In the genomic region with DNA sequence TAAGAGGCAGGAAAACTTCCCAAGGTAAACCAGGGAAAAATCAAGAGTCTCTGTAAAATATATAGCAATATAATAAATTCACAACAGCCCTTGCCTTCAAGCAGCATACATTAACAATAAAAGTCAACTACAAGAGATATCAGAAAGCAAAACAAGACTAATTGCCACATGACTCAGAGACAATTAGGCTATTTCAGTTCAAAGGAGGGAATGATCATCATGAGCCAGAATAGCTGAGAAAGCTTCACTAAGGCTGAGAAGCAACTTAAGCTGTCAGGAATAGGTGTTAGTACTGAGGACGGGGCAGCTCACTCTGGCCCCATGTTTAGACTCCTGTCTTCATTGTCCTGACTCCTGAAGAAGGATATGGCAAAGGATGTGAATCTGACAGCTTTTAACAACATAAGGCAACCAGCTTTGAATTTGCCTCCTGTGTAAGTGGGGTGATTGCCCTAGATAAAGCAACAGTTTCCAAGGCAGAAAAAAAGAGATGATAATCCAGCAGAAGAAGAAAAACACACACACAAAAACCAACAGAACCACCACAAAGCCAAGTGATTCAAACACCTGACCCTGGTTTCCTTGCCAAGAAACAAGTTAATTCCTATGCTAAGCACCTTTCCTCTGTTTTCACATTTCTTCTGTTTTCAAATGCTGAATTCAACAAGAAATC, we compare ENCODE assay signal across 9 cellular contexts.
DNase-seq lines count a peak whose midpoint lies in the region; FAIRE-seq and TF ChIP-seq lines count a peak whose summit lies in the region.
"Had no signal": no experiment of that assay in that cellular context is flagged by ENCODE, and none has a peak within 500 bp of the region (broad histone marks: within the 10 kb centered on the region; RNA-seq: fewer than 3 reads in every experiment).

No MANE protein-coding gene starts in this region.

- H3K18ac ChIP-seq in H1 (ENCODE audit: extremely low read depth, low read length) (no peak overlapping the region), neuronal stem cell (ENCODE audit: low read length) (no peak overlapping the region)

- H3K79me2 ChIP-seq in OCI-LY1 (ENCODE audit: insufficient read depth, low read length): peaks cover 82% of the 10 kb centered on the region
- H3K79me2 ChIP-seq in H1 (ENCODE audit: control insufficient read depth in 1 of 2, insufficient read depth in 2 of 2, low read length in 2 of 2): peaks cover 0 to 50% of the 10 kb centered on the region in 2 experiments; a peak in 3 of 4 replicates

- no peaks in the 10 kb centered on the region for H3F3A ChIP-seq in OCI-LY1 (ENCODE audit: insufficient read depth, low read length)

- H2AK5ac ChIP-seq in H1 (ENCODE audit: low read depth, low read length) (no peak overlapping the region), neuronal stem cell (ENCODE audit: low read depth, low read length) (no peak overlapping the region)

- peak overlapping the region; percentile 18 for H3K4me3 ChIP-seq in OCI-LY1 (ENCODE audit: low read depth, low read length, poor library complexity, severe bottlenecking)
- H3K4me3 ChIP-seq in H1 (ENCODE audit: extremely low read depth in 1 of 4, insufficient read depth in 2 of 4, low read depth in 3 of 4, low read length in 4 of 4): no peak overlapping the region
- H3K4me3 ChIP-seq in prostate gland: no peak overlapping the region
- no peak overlapping the region for H3K4me3 ChIP-seq in neuronal stem cell (ENCODE audit: low read length in 2 of 2)

- H2BK15ac ChIP-seq in H1 (ENCODE audit: low read length) (no peak overlapping the region), neuronal stem cell (ENCODE audit: low read length) (no peak overlapping the region)

- H3K36me3 Mint-ChIP-seq in nephron progenitor cell (ENCODE audit: low read depth): no peaks in the 10 kb centered on the region

- H3K9ac ChIP-seq in OCI-LY1 (ENCODE audit: low read length) (peak overlapping the region; percentile 14; the same call in 1 of the 2 replicates), H1 (replicated peaks in 1 of 4; ENCODE audit: extremely low read depth in 1 of 4, low read depth in 3 of 4, low read length in 3 of 4) (no peak overlapping the region), neuronal stem cell (ENCODE audit: low read depth, low read length, poor library complexity) (no peak overlapping the region)

- H3K9me3 ChIP-seq in OCI-LY1 (ENCODE audit: low read length) (no peaks in the 10 kb centered on the region), H1 (ENCODE audit: insufficient read depth in 2 of 2, low read depth in 1 of 2, low read length in 1 of 2) (no peaks in the 10 kb centered on the region), prostate gland (no peaks in the 10 kb centered on the region), neuronal stem cell (replicated peaks in 1 of 2; ENCODE audit: control insufficient read depth in 2 of 2, insufficient read depth in 1 of 2, low read depth in 1 of 2, low read length in 2 of 2) (no peaks in the 10 kb centered on the region)

- H4K8ac ChIP-seq in H1 (ENCODE audit: extremely low read depth, insufficient read depth, low read length) (no peak overlapping the region), neuronal stem cell (ENCODE audit: low read depth, low read length) (no peak overlapping the region)

- peaks cover 23% of the 10 kb centered on the region for H3K4me1 Mint-ChIP-seq in nephron progenitor cell

- H4K91ac ChIP-seq in H1 (replicated peaks; ENCODE audit: insufficient read length, low read length) (no peak overlapping the region), neuronal stem cell (ENCODE audit: low read depth, low read length, poor library complexity) (no peak overlapping the region)

- H2AFZ ChIP-seq in OCI-LY1 (ENCODE audit: low read length) (no peak overlapping the region), H1 (ENCODE audit: low read length) (no peak overlapping the region), neuronal stem cell (ENCODE audit: low read length) (no peak overlapping the region)

- H2BK12ac ChIP-seq in H1 (ENCODE audit: low read depth, low read length) (no peak overlapping the region), neuronal stem cell (ENCODE audit: low read length) (no peak overlapping the region)

- FAIRE-seq in GM12891 (lab: Jason Lieb, UNC): peak; percentile 26
- FAIRE-seq in H1 (lab: Jason Lieb, UNC): peak; percentile 45

- H3K4me1 ChIP-seq in OCI-LY1 (ENCODE audit: insufficient read depth, low read length, severe bottlenecking) (peaks cover 60% of the 10 kb centered on the region), H1 (replicated peaks in 1 of 4; ENCODE audit: control insufficient read depth in 3 of 4, insufficient read depth in 4 of 4, low read length in 3 of 4) (peaks cover 0 to 10% (median 4%) of the 10 kb centered on the region in 4 experiments; a peak in 3 of 7 replicates), prostate gland (replicated peaks) (no peaks in the 10 kb centered on the region), neuronal stem cell (ENCODE audit: control insufficient read depth in 2 of 2, insufficient read depth in 1 of 2, low read depth in 1 of 2, low read length in 2 of 2) (peaks cover 3% of the 10 kb centered on the region in 2 donors)

- H4K20me1 ChIP-seq in OCI-LY1 (ENCODE audit: insufficient read depth, low read length): no peaks in the 10 kb centered on the region
- H4K20me1 ChIP-seq in H1 (replicated peaks in 1 of 2; ENCODE audit: control insufficient read depth in 1 of 2, insufficient read depth in 2 of 2, low read length in 2 of 2): peaks cover 0 to 2% of the 10 kb centered on the region in 2 experiments

- 88% methylated on average over 1 of the region's 1 CpG; no CpG with 5 or more reads in 1 of the 2 experiments for WGBS in H1 (ENCODE audit: extremely low coverage in 1 of 2, insufficient coverage in 1 of 2, insufficient read length in 1 of 2, insufficient replicate concordance in 2 of 2, low coverage in 1 of 2, low lambda C conversion rate in 2 of 2, missing lambda C conversion rate in 1 of 2), 2 experiments
- WGBS in prostate gland: 86% methylated on average over 1 of the region's 1 CpG
- WGBS in neuronal stem cell (ENCODE audit: extremely low coverage in 2 of 2, insufficient read length in 2 of 2, insufficient replicate concordance in 1 of 2), 2 donors: no CpG with 5 or more reads among the region's 1 CpG

- no peak overlapping the region for H2BK5ac ChIP-seq in H1 (ENCODE audit: low read depth, low read length)
- no peak overlapping the region for H2BK5ac ChIP-seq in neuronal stem cell (ENCODE audit: low read length)

- H3K56ac ChIP-seq in H1 (replicated peaks; ENCODE audit: insufficient read length, low read depth, low read length): no peak overlapping the region

- no peaks in the 10 kb centered on the region for H3K27me3 Mint-ChIP-seq in nephron progenitor cell (ENCODE audit: low read depth, poor library complexity)

- DNase-seq in GM12891 (ENCODE audit: insufficient read length, low spot score) (no peak), H1 (ENCODE audit: low read depth in 1 of 2, low spot score in 2 of 2) (no peak), nephron progenitor cell (no peak), prostate gland (ENCODE audit: low spot score) (no peak), DMS79 (lab: John Stamatoyannopoulos, UW) (no peak), occipital lobe (lab: John Stamatoyannopoulos, UW) (no peak), neuronal stem cell (ENCODE audit: low spot score) (no peak)
- DNase-seq: cortex of kidney had no signal

- H3K4me3 Mint-ChIP-seq in nephron progenitor cell: no peak overlapping the region

- H3K27me3 ChIP-seq in OCI-LY1 (ENCODE audit: insufficient read depth, low read length): no peaks in the 10 kb centered on the region
- no peaks in the 10 kb centered on the region for H3K27me3 ChIP-seq in H1 (replicated peaks in 1 of 4; ENCODE audit: control insufficient read depth in 3 of 4, extremely low read depth in 1 of 4, insufficient read depth in 3 of 4, low read length in 3 of 4)
- no peaks in the 10 kb centered on the region for H3K27me3 ChIP-seq in prostate gland (replicated peaks; ENCODE audit: insufficient read depth)
- H3K27me3 ChIP-seq in neuronal stem cell (ENCODE audit: control insufficient read depth in 3 of 3, insufficient read depth in 3 of 3, low read depth in 1 of 3, low read length in 3 of 3): no peaks in the 10 kb centered on the region

- no peak for TF ChIP-seq CTCF in OCI-LY1 (IDR thresholded peaks at IDR 0.05; ENCODE audit: low read length)
- TF ChIP-seq CTCF in H1 (IDR thresholded peaks at IDR 0.05; ENCODE audit: control extremely low read depth in 1 of 3, insufficient read depth in 1 of 3, low read depth in 1 of 3, low read length in 3 of 3): no peak
- TF ChIP-seq CTCF in nephron progenitor cell (IDR thresholded peaks at IDR 0.05): no peak
- TF ChIP-seq CTCF in prostate gland (IDR thresholded peaks at IDR 0.05): no peak

- intact Hi-C loops in prostate gland (cut with DNase I): no loop called here

- no peaks in the 10 kb centered on the region for H3K36me3 ChIP-seq in OCI-LY1 (ENCODE audit: insufficient read depth, low read length)
- no peaks in the 10 kb centered on the region for H3K36me3 ChIP-seq in H1 (ENCODE audit: control insufficient read depth in 2 of 4, insufficient read depth in 4 of 4, low read length in 3 of 4)
- no peaks in the 10 kb centered on the region for H3K36me3 ChIP-seq in prostate gland
- H3K36me3 ChIP-seq in neuronal stem cell (replicated peaks in 1 of 2; ENCODE audit: control insufficient read depth in 2 of 2, insufficient read depth in 2 of 2, low read length in 2 of 2): no peaks in the 10 kb centered on the region

- H3K23me2 ChIP-seq in H1 (ENCODE audit: low read depth, low read length): no peaks in the 10 kb centered on the region

- TF ChIP-seq RAD21 in H1 (IDR thresholded peaks at IDR 0.05 in 1 of 2, conservative IDR thresholded peaks at IDR 0.05 in 1 of 2; ENCODE audit: low read depth in 2 of 2, low read length in 2 of 2): no peak

- CTCF ChIA-PET in H1 (lab: Charles Lee; ENCODE audit: partially characterized antibody): interaction anchor here (0.8 kb wide), 1 partner anchor 17 kb away, joined by 3 read pairs; no protein-coding TSS in a partner anchor

- H3K9me2 ChIP-seq in OCI-LY1 (ENCODE audit: low read depth, low read length): no peaks in the 10 kb centered on the region

- TF ChIP-seq POLR2A in GM12891 (IDR thresholded peaks at IDR 0.05; ENCODE audit: low read depth, low read length) (no peak), H1 (IDR thresholded peaks at IDR 0.05; ENCODE audit: control extremely low read depth in 1 of 2, low read depth in 2 of 2, low read length in 2 of 2) (no peak), prostate gland (IDR thresholded peaks at IDR 0.05) (no peak)

- H4K5ac ChIP-seq in H1 (ENCODE audit: insufficient read length, low read depth, low read length): no peak overlapping the region

- H3K4ac ChIP-seq in H1 (replicated peaks; ENCODE audit: insufficient read length, low read depth, low read length) (no peak overlapping the region), neuronal stem cell (ENCODE audit: low read length) (no peak overlapping the region)

- no peak overlapping the region for H3K14ac ChIP-seq in H1 (ENCODE audit: insufficient read length)
- no peak overlapping the region for H3K14ac ChIP-seq in neuronal stem cell (ENCODE audit: low read length)

- POLR2A ChIA-PET in H1 (lab: Charles Lee; ENCODE audit: partially characterized antibody): interaction anchor here (0.7 kb wide), 1 partner anchor 14 kb away, joined by 3 read pairs; no protein-coding TSS in a partner anchor

- H2BK120ac ChIP-seq in H1 (replicated peaks; ENCODE audit: low read depth, low read length) (no peak overlapping the region), neuronal stem cell (ENCODE audit: low read depth, low read length) (no peak overlapping the region)

- H3K79me1 ChIP-seq in H1 (ENCODE audit: low read depth, low read length) (no peaks in the 10 kb centered on the region), neuronal stem cell (ENCODE audit: low read depth, low read length) (no peaks in the 10 kb centered on the region)

- H3K27ac ChIP-seq in OCI-LY1 (ENCODE audit: low read depth, low read length, poor library complexity, severe bottlenecking) (peak overlapping the region; percentile 89), H1 (ENCODE audit: low read depth, low read length) (no peak overlapping the region), prostate gland (no peak overlapping the region), neuronal stem cell (replicated peaks; ENCODE audit: low read length) (no peak overlapping the region)

- no peak overlapping the region for H3K23ac ChIP-seq in H1 (ENCODE audit: insufficient read length)
- no peak overlapping the region for H3K23ac ChIP-seq in neuronal stem cell (ENCODE audit: low read depth, low read length, poor library complexity)

- H3K9me3 Mint-ChIP-seq in nephron progenitor cell: no peaks in the 10 kb centered on the region

- H3K4me2 ChIP-seq in OCI-LY1 (ENCODE audit: low read length) (peak overlapping the region; percentile 44), H1 (ENCODE audit: insufficient read depth in 1 of 2, low read depth in 2 of 2, low read length in 2 of 2) (no peak overlapping the region), neuronal stem cell (ENCODE audit: insufficient read depth, low read length, poor library complexity, severe bottlenecking) (no peak overlapping the region)

- H2BK20ac ChIP-seq in H1 (ENCODE audit: low read length): no peak overlapping the region

- no peak for TF ChIP-seq EP300 in H1 (IDR thresholded peaks at IDR 0.05; ENCODE audit: borderline replicate concordance in 1 of 2, low read depth in 2 of 2, low read length in 2 of 2)

- H3K27ac Mint-ChIP-seq in nephron progenitor cell: peak overlapping the region; percentile 50
